Comparison of ENCODE assay signal across 10 cellular contexts in the genomic region with DNA sequence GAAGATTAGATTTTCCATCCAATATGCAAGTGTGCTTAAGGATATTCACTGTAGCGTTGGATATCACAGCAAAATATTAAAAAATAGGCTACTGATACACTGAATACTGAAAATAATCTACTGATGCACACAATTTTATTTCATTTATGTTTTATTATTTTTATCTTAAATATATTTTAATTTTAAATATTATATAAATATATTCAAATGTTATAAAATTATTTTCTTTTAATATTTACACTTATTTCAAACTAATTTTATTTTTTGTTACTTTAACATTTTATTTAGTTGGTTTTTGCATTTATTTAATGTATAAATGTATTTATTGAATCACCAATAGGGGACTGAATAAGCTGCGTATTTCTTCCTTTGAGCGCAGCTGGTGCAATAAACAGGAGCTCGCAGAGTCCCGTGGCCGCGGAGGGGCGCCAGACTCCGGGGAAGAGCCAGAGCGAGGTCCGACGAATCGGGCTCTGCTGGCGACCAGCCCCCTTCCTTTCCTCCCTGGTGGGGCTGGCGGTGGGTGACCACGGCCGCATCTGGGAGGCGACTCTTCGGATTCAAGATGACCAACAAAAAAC. TPM values are rescaled to one million over a fixed set of nuclear protein-coding genes. Genes with fewer than 3 reads are reported as not detected.
DNase-seq lines count a peak whose midpoint lies in the region; ATAC-seq, FAIRE-seq and TF ChIP-seq lines count a peak whose summit lies in the region.
"Had no signal": no experiment of that assay in that cellular context is flagged by ENCODE, and none has a peak within 500 bp of the region (broad histone marks: within the 10 kb centered on the region; RNA-seq: fewer than 3 reads in every experiment).

No MANE protein-coding gene starts in this region.

- no peaks in the 10 kb centered on the region for H3K9me3 ChIP-seq in right lobe of liver

- FAIRE-seq in bronchial epithelial cell (lab: Jason Lieb, UNC), result no peak

- WGBS in right lobe of liver (ENCODE audit: insufficient coverage, low coverage, low lambda C conversion rate, missing lambda C conversion rate), result 12% methylated on average over 9 of the region's 19 CpGs

- peak; percentile 16 for DNase-seq in 8988T
- no peak for DNase-seq in bronchial epithelial cell (ENCODE audit: low read depth)
- peak in 2 of 3 donors; percentile 67 to 77 for DNase-seq in right lobe of liver
- DNase-seq in NCI-H82 (lab: John Stamatoyannopoulos, UW), result no peak
- DNase-seq in KG1 (lab: John Stamatoyannopoulos, UW), result no peak
- DNase-seq in GDM1 (lab: John Stamatoyannopoulos, UW), result no peak
- DNase-seq: NCI-H2171 had no signal

- H3K27me3 ChIP-seq in bronchial epithelial cell (ENCODE audit: control insufficient read depth, insufficient read depth, low read length) (no peaks in the 10 kb centered on the region), right lobe of liver (no peaks in the 10 kb centered on the region)

- ATAC-seq in GM21529 (IDR thresholded peaks at IDR 0.05; ENCODE audit: unreplicated experiment), result peak; percentile 58
- ATAC-seq in right lobe of liver, result peak; percentile 87 to 95 (median 93)
- ATAC-seq in HG03108 (IDR thresholded peaks at IDR 0.05; ENCODE audit: unreplicated experiment), result no peak

- no peaks in the 10 kb centered on the region for H3K36me3 ChIP-seq in bronchial epithelial cell (ENCODE audit: control insufficient read depth, insufficient read depth, low read length)
- no peaks in the 10 kb centered on the region for H3K36me3 ChIP-seq in right lobe of liver

- intact Hi-C loops in right lobe of liver (cut with DNase I), result no loop called here

- TF ChIP-seq CTCF in bronchial epithelial cell (IDR thresholded peaks at IDR 0.05; ENCODE audit: insufficient read depth, low read length, severe bottlenecking) (peak; percentile 42), right lobe of liver (IDR thresholded peaks at IDR 0.05) (peak in 3 of 4 donors; percentile 28 to 55 (median 36))

- H3K4me3 ChIP-seq in bronchial epithelial cell (ENCODE audit: low read depth, low read length) (peak overlapping the region; percentile 6), right lobe of liver (peak overlapping the region; percentile 10 to 55 (median 26))

- H3K27ac ChIP-seq in right lobe of liver, result peak overlapping the region in 1 of 3 donors; percentile 61

- TF ChIP-seq POLR2A in right lobe of liver (IDR thresholded peaks at IDR 0.05), result no peak

- no peaks in the 10 kb centered on the region for H3K4me1 ChIP-seq in right lobe of liver

RNA-seq across cellular contexts. Expression of a gene that starts 12.2 kb away (rescaled TPM):
- total RNA-seq in bronchial epithelial cell, result 0.13 and 0.26 TPM in 2 replicates
- total RNA-seq in right lobe of liver, result not detected
- total RNA-seq: dermis microvascular lymphatic vessel endothelial cell had no signal

RNA-seq across cellular contexts. Expression of a gene that starts 33.3 kb away (rescaled TPM):
- total RNA-seq in bronchial epithelial cell (68.1 and 168 TPM in 2 replicates), right lobe of liver (under 1 TPM in 1 of 6 experiments, not detected in 5; 0.22 TPM)

RNA-seq across cellular contexts. Expression of a gene that starts 43.6 kb away (rescaled TPM):
- total RNA-seq in bronchial epithelial cell, result not detected in 2 replicates
- total RNA-seq in right lobe of liver, result 1 to 10 TPM in 1 of 6 experiments, not detected in 5; 1.5 TPM
- total RNA-seq: dermis microvascular lymphatic vessel endothelial cell had no signal

RNA-seq across cellular contexts. Expression of a gene that starts 50.8 kb away (rescaled TPM):
- total RNA-seq in bronchial epithelial cell (4.2 and 4.9 TPM in 2 replicates), right lobe of liver (under 1 TPM in 1 of 6 experiments, not detected in 5; 0.35 TPM)

Comparison
In these comparisons a context has a peak if more than half of its experiments do, and no peak if none do; other contexts are left out.
1. DNase-seq: peak in 8988T (single experiment) and right lobe of liver (2 of 3); none in bronchial epithelial cell (single experiment), NCI-H82 (single experiment), KG1 (single experiment) and GDM1 (single experiment).
2. RNA of a gene that starts 33.3 kb away (total RNA-seq): 68.1 to 168 TPM in bronchial epithelial cell; 0.22 TPM in right lobe of liver; every median in the first group is over 10 times any median in the second.